1 cellular context compared by ENCODE assay signal in the genomic region with DNA sequence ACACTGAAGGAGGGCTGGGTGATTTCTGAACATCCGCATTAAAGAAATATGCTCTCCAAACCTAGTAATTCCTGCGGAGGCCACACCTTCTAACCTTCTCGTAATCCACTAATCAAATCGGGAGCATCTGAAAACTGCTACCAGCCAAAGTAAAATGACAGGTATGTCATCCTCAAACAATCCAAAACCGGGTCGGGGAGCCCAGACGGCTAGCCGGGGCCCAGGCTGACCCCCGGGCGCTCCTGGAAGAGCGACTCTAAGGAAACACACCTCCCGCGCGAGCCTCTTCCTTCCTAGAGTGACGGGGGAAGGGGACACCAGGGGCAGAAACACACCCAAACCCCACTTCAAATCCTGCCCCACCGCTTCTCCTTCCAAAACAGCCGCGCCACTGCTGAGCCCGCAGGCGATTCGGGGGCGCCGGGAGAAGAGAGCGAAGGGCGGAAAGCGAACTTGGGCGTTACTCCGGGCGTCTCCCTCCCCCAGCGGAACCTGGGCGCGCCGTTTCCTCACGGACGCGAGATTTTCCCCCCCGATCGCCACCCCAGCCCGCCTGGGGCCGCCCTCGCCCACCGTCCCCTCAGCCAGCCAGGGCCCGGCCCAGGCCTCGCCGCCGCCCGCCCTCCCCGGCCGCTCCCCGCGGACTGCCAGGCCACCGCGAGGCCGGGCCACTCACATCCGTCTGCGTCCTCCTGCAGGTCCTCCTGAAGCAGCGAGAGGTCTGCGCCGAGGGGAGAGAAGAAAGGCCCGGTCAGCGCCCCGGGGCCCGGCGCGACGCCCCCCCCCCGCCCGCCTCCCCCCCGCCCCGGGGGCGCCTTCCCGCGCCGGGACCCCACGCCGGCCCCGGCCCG.
TF ChIP-seq lines count a peak whose summit lies in the region.

No MANE protein-coding gene starts in this region.

TF ChIP-seq in K562, 482 proteins besides CTCF, POLR2A, EP300 and RAD21 (continued from another document and continues in another):
- TF ChIP-seq, protein P1, sequence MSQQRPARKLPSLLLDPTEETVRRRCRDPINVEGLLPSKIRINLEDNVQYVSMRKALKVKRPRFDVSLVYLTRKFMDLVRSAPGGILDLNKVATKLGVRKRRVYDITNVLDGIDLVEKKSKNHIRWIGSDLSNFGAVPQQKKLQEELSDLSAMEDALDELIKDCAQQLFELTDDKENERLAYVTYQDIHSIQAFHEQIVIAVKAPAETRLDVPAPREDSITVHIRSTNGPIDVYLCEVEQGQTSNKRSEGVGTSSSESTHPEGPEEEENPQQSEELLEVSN (IDR thresholded peaks at IDR 0.05; ENCODE audit: borderline replicate concordance in 1 of 2, extremely low read depth in 1 of 2, insufficient read depth in 1 of 2, insufficient read length in 1 of 2, low read depth in 1 of 2, low read length in 1 of 2, poor library complexity in 1 of 2, severe bottlenecking in 1 of 2), result peak; percentile 24 to 72
- TF ChIP-seq, protein P2, sequence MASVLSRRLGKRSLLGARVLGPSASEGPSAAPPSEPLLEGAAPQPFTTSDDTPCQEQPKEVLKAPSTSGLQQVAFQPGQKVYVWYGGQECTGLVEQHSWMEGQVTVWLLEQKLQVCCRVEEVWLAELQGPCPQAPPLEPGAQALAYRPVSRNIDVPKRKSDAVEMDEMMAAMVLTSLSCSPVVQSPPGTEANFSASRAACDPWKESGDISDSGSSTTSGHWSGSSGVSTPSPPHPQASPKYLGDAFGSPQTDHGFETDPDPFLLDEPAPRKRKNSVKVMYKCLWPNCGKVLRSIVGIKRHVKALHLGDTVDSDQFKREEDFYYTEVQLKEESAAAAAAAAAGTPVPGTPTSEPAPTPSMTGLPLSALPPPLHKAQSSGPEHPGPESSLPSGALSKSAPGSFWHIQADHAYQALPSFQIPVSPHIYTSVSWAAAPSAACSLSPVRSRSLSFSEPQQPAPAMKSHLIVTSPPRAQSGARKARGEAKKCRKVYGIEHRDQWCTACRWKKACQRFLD (CRISPR knock-in tag; IDR thresholded peaks at IDR 0.05), result no peak
- no peak for TF ChIP-seq MYBL2 (IDR thresholded peaks at IDR 0.05; ENCODE audit: low read depth)
- TF ChIP-seq MYBL2 (CRISPR knock-in tag; IDR thresholded peaks at IDR 0.05; ENCODE audit: borderline replicate concordance), result no peak
- TF ChIP-seq NR1H2 (CRISPR knock-in tag; IDR thresholded peaks at IDR 0.05), result no peak
- peak; percentile 72 for TF ChIP-seq CXXC5 (CRISPR knock-in tag; IDR thresholded peaks at IDR 0.05)
- TF ChIP-seq NRF1 (conservative IDR thresholded peaks at IDR 0.05 in 1 of 2, IDR thresholded peaks at IDR 0.05 in 1 of 2), result peak in 1 of 2 experiments; percentile 20; a peak in 2 of 4 replicates
- TF ChIP-seq, protein P3, sequence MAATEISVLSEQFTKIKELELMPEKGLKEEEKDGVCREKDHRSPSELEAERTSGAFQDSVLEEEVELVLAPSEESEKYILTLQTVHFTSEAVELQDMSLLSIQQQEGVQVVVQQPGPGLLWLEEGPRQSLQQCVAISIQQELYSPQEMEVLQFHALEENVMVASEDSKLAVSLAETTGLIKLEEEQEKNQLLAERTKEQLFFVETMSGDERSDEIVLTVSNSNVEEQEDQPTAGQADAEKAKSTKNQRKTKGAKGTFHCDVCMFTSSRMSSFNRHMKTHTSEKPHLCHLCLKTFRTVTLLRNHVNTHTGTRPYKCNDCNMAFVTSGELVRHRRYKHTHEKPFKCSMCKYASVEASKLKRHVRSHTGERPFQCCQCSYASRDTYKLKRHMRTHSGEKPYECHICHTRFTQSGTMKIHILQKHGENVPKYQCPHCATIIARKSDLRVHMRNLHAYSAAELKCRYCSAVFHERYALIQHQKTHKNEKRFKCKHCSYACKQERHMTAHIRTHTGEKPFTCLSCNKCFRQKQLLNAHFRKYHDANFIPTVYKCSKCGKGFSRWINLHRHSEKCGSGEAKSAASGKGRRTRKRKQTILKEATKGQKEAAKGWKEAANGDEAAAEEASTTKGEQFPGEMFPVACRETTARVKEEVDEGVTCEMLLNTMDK (IDR thresholded peaks at IDR 0.05; ENCODE audit: borderline replicate concordance, insufficient read depth, low read depth, low read length, poor library complexity, severe bottlenecking), result peak; percentile 59
- TF ChIP-seq ZNF311 (CRISPR knock-in tag; IDR thresholded peaks at IDR 0.05), result no peak
- TF ChIP-seq, protein P4, sequence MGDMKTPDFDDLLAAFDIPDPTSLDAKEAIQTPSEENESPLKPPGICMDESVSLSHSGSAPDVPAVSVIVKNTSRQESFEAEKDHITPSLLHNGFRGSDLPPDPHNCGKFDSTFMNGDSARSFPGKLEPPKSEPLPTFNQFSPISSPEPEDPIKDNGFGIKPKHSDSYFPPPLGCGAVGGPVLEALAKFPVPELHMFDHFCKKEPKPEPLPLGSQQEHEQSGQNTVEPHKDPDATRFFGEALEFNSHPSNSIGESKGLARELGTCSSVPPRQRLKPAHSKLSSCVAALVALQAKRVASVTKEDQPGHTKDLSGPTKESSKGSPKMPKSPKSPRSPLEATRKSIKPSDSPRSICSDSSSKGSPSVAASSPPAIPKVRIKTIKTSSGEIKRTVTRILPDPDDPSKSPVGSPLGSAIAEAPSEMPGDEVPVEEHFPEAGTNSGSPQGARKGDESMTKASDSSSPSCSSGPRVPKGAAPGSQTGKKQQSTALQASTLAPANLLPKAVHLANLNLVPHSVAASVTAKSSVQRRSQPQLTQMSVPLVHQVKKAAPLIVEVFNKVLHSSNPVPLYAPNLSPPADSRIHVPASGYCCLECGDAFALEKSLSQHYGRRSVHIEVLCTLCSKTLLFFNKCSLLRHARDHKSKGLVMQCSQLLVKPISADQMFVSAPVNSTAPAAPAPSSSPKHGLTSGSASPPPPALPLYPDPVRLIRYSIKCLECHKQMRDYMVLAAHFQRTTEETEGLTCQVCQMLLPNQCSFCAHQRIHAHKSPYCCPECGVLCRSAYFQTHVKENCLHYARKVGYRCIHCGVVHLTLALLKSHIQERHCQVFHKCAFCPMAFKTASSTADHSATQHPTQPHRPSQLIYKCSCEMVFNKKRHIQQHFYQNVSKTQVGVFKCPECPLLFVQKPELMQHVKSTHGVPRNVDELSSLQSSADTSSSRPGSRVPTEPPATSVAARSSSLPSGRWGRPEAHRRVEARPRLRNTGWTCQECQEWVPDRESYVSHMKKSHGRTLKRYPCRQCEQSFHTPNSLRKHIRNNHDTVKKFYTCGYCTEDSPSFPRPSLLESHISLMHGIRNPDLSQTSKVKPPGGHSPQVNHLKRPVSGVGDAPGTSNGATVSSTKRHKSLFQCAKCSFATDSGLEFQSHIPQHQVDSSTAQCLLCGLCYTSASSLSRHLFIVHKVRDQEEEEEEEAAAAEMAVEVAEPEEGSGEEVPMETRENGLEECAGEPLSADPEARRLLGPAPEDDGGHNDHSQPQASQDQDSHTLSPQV (IDR thresholded peaks at IDR 0.05), result 0 out of 2 replicates have a peak, but pooled peaks have one; percentile 15
- TF ChIP-seq, protein P5, sequence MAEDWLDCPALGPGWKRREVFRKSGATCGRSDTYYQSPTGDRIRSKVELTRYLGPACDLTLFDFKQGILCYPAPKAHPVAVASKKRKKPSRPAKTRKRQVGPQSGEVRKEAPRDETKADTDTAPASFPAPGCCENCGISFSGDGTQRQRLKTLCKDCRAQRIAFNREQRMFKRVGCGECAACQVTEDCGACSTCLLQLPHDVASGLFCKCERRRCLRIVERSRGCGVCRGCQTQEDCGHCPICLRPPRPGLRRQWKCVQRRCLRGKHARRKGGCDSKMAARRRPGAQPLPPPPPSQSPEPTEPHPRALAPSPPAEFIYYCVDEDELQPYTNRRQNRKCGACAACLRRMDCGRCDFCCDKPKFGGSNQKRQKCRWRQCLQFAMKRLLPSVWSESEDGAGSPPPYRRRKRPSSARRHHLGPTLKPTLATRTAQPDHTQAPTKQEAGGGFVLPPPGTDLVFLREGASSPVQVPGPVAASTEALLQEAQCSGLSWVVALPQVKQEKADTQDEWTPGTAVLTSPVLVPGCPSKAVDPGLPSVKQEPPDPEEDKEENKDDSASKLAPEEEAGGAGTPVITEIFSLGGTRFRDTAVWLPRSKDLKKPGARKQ (CRISPR knock-in tag; IDR thresholded peaks at IDR 0.05), result no peak
- no peak for TF ChIP-seq FOXA1 (IDR thresholded peaks at IDR 0.05; ENCODE audit: borderline replicate concordance)
- no peak for TF ChIP-seq POLR3G (IDR thresholded peaks at IDR 0.05; ENCODE audit: extremely low read depth, insufficient read length, insufficient replicate concordance)
- peak; percentile 52 for TF ChIP-seq CHD1 (IDR thresholded peaks at IDR 0.05; ENCODE audit: low read length)
- no peak for TF ChIP-seq ZKSCAN3 (CRISPR knock-in tag; IDR thresholded peaks at IDR 0.05)
- 0 out of 2 replicates have a peak, but pooled peaks have one; percentile 32 for TF ChIP-seq FOXP1 (CRISPR knock-in tag; IDR thresholded peaks at IDR 0.05)
- peak; percentile 51 for TF ChIP-seq CCNT2 (IDR thresholded peaks at IDR 0.05; ENCODE audit: borderline replicate concordance, extremely low read depth, insufficient read length, low read depth, low read length)
- TF ChIP-seq, protein P6, sequence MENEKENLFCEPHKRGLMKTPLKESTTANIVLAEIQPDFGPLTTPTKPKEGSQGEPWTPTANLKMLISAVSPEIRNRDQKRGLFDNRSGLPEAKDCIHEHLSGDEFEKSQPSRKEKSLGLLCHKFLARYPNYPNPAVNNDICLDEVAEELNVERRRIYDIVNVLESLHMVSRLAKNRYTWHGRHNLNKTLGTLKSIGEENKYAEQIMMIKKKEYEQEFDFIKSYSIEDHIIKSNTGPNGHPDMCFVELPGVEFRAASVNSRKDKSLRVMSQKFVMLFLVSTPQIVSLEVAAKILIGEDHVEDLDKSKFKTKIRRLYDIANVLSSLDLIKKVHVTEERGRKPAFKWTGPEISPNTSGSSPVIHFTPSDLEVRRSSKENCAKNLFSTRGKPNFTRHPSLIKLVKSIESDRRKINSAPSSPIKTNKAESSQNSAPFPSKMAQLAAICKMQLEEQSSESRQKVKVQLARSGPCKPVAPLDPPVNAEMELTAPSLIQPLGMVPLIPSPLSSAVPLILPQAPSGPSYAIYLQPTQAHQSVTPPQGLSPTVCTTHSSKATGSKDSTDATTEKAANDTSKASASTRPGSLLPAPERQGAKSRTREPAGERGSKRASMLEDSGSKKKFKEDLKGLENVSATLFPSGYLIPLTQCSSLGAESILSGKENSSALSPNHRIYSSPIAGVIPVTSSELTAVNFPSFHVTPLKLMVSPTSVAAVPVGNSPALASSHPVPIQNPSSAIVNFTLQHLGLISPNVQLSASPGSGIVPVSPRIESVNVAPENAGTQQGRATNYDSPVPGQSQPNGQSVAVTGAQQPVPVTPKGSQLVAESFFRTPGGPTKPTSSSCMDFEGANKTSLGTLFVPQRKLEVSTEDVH (IDR thresholded peaks at IDR 0.05; ENCODE audit: low read depth, partially characterized antibody), result no peak
- no peak for TF ChIP-seq SPI1 (IDR thresholded peaks at IDR 0.05; ENCODE audit: borderline replicate concordance, low read depth, low read length)
- TF ChIP-seq NR2C2 (CRISPR knock-in tag; IDR thresholded peaks at IDR 0.05), result peak; percentile 57; the same call in 1 of the 2 replicates
- no peak for TF ChIP-seq NR2C2 (tag; IDR thresholded peaks at IDR 0.05)
- TF ChIP-seq, protein P7, sequence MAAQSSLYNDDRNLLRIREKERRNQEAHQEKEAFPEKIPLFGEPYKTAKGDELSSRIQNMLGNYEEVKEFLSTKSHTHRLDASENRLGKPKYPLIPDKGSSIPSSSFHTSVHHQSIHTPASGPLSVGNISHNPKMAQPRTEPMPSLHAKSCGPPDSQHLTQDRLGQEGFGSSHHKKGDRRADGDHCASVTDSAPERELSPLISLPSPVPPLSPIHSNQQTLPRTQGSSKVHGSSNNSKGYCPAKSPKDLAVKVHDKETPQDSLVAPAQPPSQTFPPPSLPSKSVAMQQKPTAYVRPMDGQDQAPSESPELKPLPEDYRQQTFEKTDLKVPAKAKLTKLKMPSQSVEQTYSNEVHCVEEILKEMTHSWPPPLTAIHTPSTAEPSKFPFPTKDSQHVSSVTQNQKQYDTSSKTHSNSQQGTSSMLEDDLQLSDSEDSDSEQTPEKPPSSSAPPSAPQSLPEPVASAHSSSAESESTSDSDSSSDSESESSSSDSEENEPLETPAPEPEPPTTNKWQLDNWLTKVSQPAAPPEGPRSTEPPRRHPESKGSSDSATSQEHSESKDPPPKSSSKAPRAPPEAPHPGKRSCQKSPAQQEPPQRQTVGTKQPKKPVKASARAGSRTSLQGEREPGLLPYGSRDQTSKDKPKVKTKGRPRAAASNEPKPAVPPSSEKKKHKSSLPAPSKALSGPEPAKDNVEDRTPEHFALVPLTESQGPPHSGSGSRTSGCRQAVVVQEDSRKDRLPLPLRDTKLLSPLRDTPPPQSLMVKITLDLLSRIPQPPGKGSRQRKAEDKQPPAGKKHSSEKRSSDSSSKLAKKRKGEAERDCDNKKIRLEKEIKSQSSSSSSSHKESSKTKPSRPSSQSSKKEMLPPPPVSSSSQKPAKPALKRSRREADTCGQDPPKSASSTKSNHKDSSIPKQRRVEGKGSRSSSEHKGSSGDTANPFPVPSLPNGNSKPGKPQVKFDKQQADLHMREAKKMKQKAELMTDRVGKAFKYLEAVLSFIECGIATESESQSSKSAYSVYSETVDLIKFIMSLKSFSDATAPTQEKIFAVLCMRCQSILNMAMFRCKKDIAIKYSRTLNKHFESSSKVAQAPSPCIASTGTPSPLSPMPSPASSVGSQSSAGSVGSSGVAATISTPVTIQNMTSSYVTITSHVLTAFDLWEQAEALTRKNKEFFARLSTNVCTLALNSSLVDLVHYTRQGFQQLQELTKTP (IDR thresholded peaks at IDR 0.05; ENCODE audit: low read depth in 1 of 2, partially characterized antibody in 2 of 2), result peak in 1 of 2 experiments; percentile 62
- TF ChIP-seq TOE1 (IDR thresholded peaks at IDR 0.05; ENCODE audit: borderline replicate concordance), result 0 out of 2 replicates have a peak, but pooled peaks have one; percentile 31
- peak; percentile 42; the same call in 1 of the 2 replicates for TF ChIP-seq TOE1 (CRISPR knock-in tag; IDR thresholded peaks at IDR 0.05; ENCODE audit: borderline replicate concordance, low read depth)
- no peak for TF ChIP-seq EWSR1 (IDR thresholded peaks at IDR 0.05; ENCODE audit: borderline replicate concordance, low read depth, partially characterized antibody)
- no peak for TF ChIP-seq PRMT5 (CRISPR knock-in tag; IDR thresholded peaks at IDR 0.05)
- TF ChIP-seq NFATC3 (IDR thresholded peaks at IDR 0.05), result no peak; the same call in 1 of the 2 replicates
- TF ChIP-seq CC2D1A (IDR thresholded peaks at IDR 0.05), result no peak
- TF ChIP-seq SIX5 (IDR thresholded peaks at IDR 0.05; ENCODE audit: borderline replicate concordance in 1 of 2, insufficient read depth in 1 of 2, low read depth in 1 of 2, low read length in 2 of 2), result no peak
- TF ChIP-seq, protein P8, sequence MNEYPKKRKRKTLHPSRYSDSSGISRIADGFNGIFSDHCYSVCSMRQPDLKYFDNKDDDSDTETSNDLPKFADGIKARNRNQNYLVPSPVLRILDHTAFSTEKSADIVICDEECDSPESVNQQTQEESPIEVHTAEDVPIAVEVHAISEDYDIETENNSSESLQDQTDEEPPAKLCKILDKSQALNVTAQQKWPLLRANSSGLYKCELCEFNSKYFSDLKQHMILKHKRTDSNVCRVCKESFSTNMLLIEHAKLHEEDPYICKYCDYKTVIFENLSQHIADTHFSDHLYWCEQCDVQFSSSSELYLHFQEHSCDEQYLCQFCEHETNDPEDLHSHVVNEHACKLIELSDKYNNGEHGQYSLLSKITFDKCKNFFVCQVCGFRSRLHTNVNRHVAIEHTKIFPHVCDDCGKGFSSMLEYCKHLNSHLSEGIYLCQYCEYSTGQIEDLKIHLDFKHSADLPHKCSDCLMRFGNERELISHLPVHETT (CRISPR knock-in tag; conservative IDR thresholded peaks at IDR 0.05 in 1 of 2, IDR thresholded peaks at IDR 0.05 in 1 of 2), result no peak
- TF ChIP-seq RBM39 (optimal IDR thresholded peaks at IDR 0.05; ENCODE audit: low read depth, low read length), result no peak
- TF ChIP-seq ZBTB7A (IDR thresholded peaks at IDR 0.05; ENCODE audit: borderline replicate concordance, control insufficient read depth, low read depth, low read length), result no peak; the same call in 1 of the 2 replicates
